1 cellular context compared by ENCODE assay signal in genomic region chr3:153162513-153163348, GRCh38.
TF ChIP-seq lines count a peak whose summit lies in the region.

No MANE protein-coding gene starts in this region.

TF ChIP-seq in HepG2, 621 proteins besides CTCF, POLR2A, EP300 and RAD21 (continued from another document and continues in another):
- TF ChIP-seq KIAA2018 (CRISPR knock-in tag; IDR thresholded peaks at IDR 0.05; ENCODE audit: borderline replicate concordance) (no peak; the same call in 1 of the 2 replicates), ZNF543 (CRISPR knock-in tag; IDR thresholded peaks at IDR 0.05) (0 out of 2 replicates have a peak, but pooled peaks have one; percentile 6), REL (CRISPR knock-in tag; conservative IDR thresholded peaks at IDR 0.05) (no peak), ZNF10 (CRISPR knock-in tag; IDR thresholded peaks at IDR 0.05; ENCODE audit: borderline replicate concordance, low read depth) (no peak), ZNF572 (CRISPR knock-in tag; IDR thresholded peaks at IDR 0.05) (no peak), FOSL2 (CRISPR knock-in tag; IDR thresholded peaks at IDR 0.05) (no peak), ZNF329 (CRISPR knock-in tag; IDR thresholded peaks at IDR 0.05; ENCODE audit: low read depth) (no peak), MAX (IDR thresholded peaks at IDR 0.05) (peak; percentile 16; the same call in 1 of the 2 replicates), RFXAP (CRISPR knock-in tag; IDR thresholded peaks at IDR 0.05; ENCODE audit: borderline replicate concordance) (no peak), ZBTB7B (CRISPR knock-in tag; IDR thresholded peaks at IDR 0.05) (0 out of 2 replicates have a peak, but pooled peaks have one; percentile 10), POGZ (CRISPR knock-in tag; IDR thresholded peaks at IDR 0.05) (no peak), PRDM10 (CRISPR knock-in tag; IDR thresholded peaks at IDR 0.05; ENCODE audit: low read depth) (no peak), ZNF749 (CRISPR knock-in tag; IDR thresholded peaks at IDR 0.05; ENCODE audit: borderline replicate concordance) (no peak), RCOR2 (CRISPR knock-in tag; IDR thresholded peaks at IDR 0.05) (no peak), ZNF263 (CRISPR knock-in tag; IDR thresholded peaks at IDR 0.05) (no peak), ZFAT (CRISPR knock-in tag; conservative IDR thresholded peaks at IDR 0.05) (no peak), ISL2 (CRISPR knock-in tag; IDR thresholded peaks at IDR 0.05) (no peak), BCL3 (CRISPR knock-in tag; IDR thresholded peaks at IDR 0.05) (no peak; the same call in 1 of the 2 replicates), DNMT3B (CRISPR knock-in tag; conservative IDR thresholded peaks at IDR 0.05) (no peak), ZNF768 (CRISPR knock-in tag; IDR thresholded peaks at IDR 0.05) (peak; percentile 10; the same call in 1 of the 2 replicates), TBX2 (CRISPR knock-in tag; IDR thresholded peaks at IDR 0.05; ENCODE audit: borderline replicate concordance) (0 out of 2 replicates have a peak, but pooled peaks have one; percentile 24), IRF1 (CRISPR knock-in tag; IDR thresholded peaks at IDR 0.05; ENCODE audit: low read depth) (no peak), ZNF180 (CRISPR knock-in tag; IDR thresholded peaks at IDR 0.05; ENCODE audit: borderline replicate concordance, low read depth) (no peak), IRX3 (CRISPR knock-in tag; IDR thresholded peaks at IDR 0.05; ENCODE audit: borderline replicate concordance, low read depth) (no peak), ZNF770 (CRISPR knock-in tag; IDR thresholded peaks at IDR 0.05) (no peak), REXO4 (CRISPR knock-in tag; IDR thresholded peaks at IDR 0.05; ENCODE audit: borderline replicate concordance) (no peak), HOXA9 (CRISPR knock-in tag; IDR thresholded peaks at IDR 0.05; ENCODE audit: borderline replicate concordance) (0 out of 2 replicates have a peak, but pooled peaks have one; percentile 16), ZNF274 (CRISPR knock-in tag; IDR thresholded peaks at IDR 0.05) (0 out of 2 replicates have a peak, but pooled peaks have one; percentile 40), MED8 (CRISPR knock-in tag; IDR thresholded peaks at IDR 0.05; ENCODE audit: insufficient replicate concordance) (no peak), GTF3A (CRISPR knock-in tag; conservative IDR thresholded peaks at IDR 0.05) (no peak), KDM3A (CRISPR knock-in tag; IDR thresholded peaks at IDR 0.05; ENCODE audit: low read depth) (0 out of 2 replicates have a peak, but pooled peaks have one; percentile 12), MAFK (conservative IDR thresholded peaks at IDR 0.05 in 1 of 2, IDR thresholded peaks at IDR 0.05 in 1 of 2; ENCODE audit: low read length in 2 of 2) (no peak), STAT5B (CRISPR knock-in tag; IDR thresholded peaks at IDR 0.05) (no peak), ETV5 (CRISPR knock-in tag; IDR thresholded peaks at IDR 0.05; ENCODE audit: borderline replicate concordance) (no peak), SOX6 (IDR thresholded peaks at IDR 0.05) (no peak), SOX6 (CRISPR knock-in tag; IDR thresholded peaks at IDR 0.05) (no peak), FLYWCH1 (CRISPR knock-in tag; IDR thresholded peaks at IDR 0.05) (no peak), CAMTA2 (CRISPR knock-in tag; IDR thresholded peaks at IDR 0.05; ENCODE audit: borderline replicate concordance) (no peak), IRF2 (CRISPR knock-in tag; IDR thresholded peaks at IDR 0.05) (no peak), ASH2L (IDR thresholded peaks at IDR 0.05; ENCODE audit: insufficient read length, low read depth, low read length) (no peak), FIP1L1 (IDR thresholded peaks at IDR 0.05; ENCODE audit: borderline replicate concordance, insufficient read depth, low read depth, low read length) (no peak), ZNF547 (CRISPR knock-in tag; IDR thresholded peaks at IDR 0.05) (no peak), SAP130 (CRISPR knock-in tag; IDR thresholded peaks at IDR 0.05; ENCODE audit: low read depth) (peak; percentile 28), GFI1 (CRISPR knock-in tag; IDR thresholded peaks at IDR 0.05; ENCODE audit: borderline replicate concordance) (no peak), ARID3A (IDR thresholded peaks at IDR 0.05; ENCODE audit: low read depth, low read length) (no peak), MIER3 (CRISPR knock-in tag; IDR thresholded peaks at IDR 0.05; ENCODE audit: borderline replicate concordance) (no peak), ZNF296 (CRISPR knock-in tag; conservative IDR thresholded peaks at IDR 0.05) (no peak), ZNF124 (CRISPR knock-in tag; IDR thresholded peaks at IDR 0.05) (no peak), HDAC1 (CRISPR knock-in tag; IDR thresholded peaks at IDR 0.05) (peak; percentile 41), ZNF597 (CRISPR knock-in tag; IDR thresholded peaks at IDR 0.05) (no peak)
